Comparison of ENCODE assay signal across 8 cellular contexts in the genomic region with DNA sequence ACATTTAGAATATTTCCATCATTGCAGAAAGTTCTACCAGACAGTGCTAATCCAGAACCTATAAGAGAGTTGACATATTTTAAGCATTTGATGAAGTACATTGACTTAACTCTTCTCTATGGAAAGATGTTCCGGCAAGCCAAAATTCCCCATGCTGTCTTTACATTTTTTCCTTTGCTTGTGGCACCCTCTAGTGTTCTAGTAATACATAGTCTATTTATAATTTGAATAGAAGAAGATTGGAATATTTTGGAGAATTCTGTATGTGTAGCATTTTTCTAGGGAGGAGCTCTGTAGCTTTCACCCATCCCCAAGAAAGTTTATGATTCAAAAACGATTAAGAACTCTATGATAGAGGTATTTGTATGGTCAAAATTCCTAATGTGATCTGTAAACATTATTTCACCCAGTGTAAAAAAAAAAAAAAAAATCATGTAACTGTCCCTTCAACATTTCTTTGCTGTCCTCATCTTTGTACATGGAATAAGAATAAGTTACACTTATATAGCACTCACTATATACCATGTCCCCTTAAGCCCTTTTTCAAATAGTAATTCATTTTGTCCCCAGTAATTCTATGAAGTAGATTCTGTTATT. TPM values are rescaled to one million over a fixed set of nuclear protein-coding genes. Genes with fewer than 3 reads are reported as not detected.
A peak's percentile ranks its signal among the peaks of the same experiment; 100 is the strongest.
DNase-seq lines count a peak whose midpoint lies in the region; ATAC-seq and TF ChIP-seq lines count a peak whose summit lies in the region.

No MANE protein-coding gene starts in this region.

- peaks cover 35% of the 10 kb centered on the region for H3K4me1 Mint-ChIP-seq in activated CD8-positive, alpha-beta T cell treated with anti-CD3 and anti-CD28 coated beads for 36 hours (ENCODE audit: low read depth)
- peaks cover 14% of the 10 kb centered on the region for H3K4me1 Mint-ChIP-seq in activated CD8-positive, alpha-beta T cell treated with anti-CD3 and anti-CD28 coated beads, Interleukin-2, amount 10 ng/mL, durations not matched to agents 7 days and 5 days (ENCODE audit: low read depth)
- peaks cover 5 to 7% of the 10 kb centered on the region in 2 donors for H3K4me1 Mint-ChIP-seq in stimulated activated naive B cell treated with anti-CD40 and anti-IgM and Interleukin-4, amounts not matched to agents 10 μg/mL and 1 μg/mL and 100 μg/mL, for 72 hours

- POLR2A ChIA-PET in activated CD8-positive, alpha-beta T cell treated with anti-CD3 and anti-CD28 coated beads for 36 hours (lab: Charles Lee), result no interaction called here
- POLR2A ChIA-PET in activated CD8-positive, alpha-beta T cell treated with anti-CD3 and anti-CD28 coated beads, Interleukin-2, amount 10 ng/mL, durations not matched to agents 7 days and 5 days (lab: Charles Lee), result no interaction called here

- peak; percentile 58 for TF ChIP-seq CTCF in activated CD8-positive, alpha-beta T cell treated with anti-CD3 and anti-CD28 coated beads for 36 hours (IDR thresholded peaks at IDR 0.05)

- no peak for ATAC-seq in activated CD8-positive, alpha-beta T cell treated with anti-CD3 and anti-CD28 coated beads for 36 hours
- no peak for ATAC-seq in activated CD8-positive, alpha-beta T cell treated with anti-CD3 and anti-CD28 coated beads, Interleukin-2, amount 10 ng/mL, durations not matched to agents 7 days and 5 days
- ATAC-seq in stimulated activated naive B cell treated with anti-CD40 and anti-IgM and Interleukin-4, amounts not matched to agents 10 μg/mL and 1 μg/mL and 100 μg/mL, for 72 hours (replicated peaks), result no peak

- intact Hi-C loops in activated CD8-positive, alpha-beta T cell treated with anti-CD3 and anti-CD28 coated beads for 36 hours (cut with micrococcal nuclease), result loop anchor here (10.0 kb wide), 1 partner anchor 370 kb away; no protein-coding TSS in a partner anchor

- DNase-seq in activated CD8-positive, alpha-beta T cell treated with anti-CD3 and anti-CD28 coated beads for 36 hours, result no peak
- no peak for DNase-seq in activated CD8-positive, alpha-beta T cell treated with anti-CD3 and anti-CD28 coated beads, Interleukin-2, amount 10 ng/mL, durations not matched to agents 7 days and 5 days
- DNase-seq in NCI-H345 (lab: John Stamatoyannopoulos, UW) (peak; percentile 24), lung microvascular endothelial cell (ENCODE audit: low read depth in 2 of 2) (peak; percentile 67 to 74), retina (no peak), iPS-NIHi7 (ENCODE audit: extremely low spot score) (no peak)
- DNase-seq in central memory CD4-positive, alpha-beta T cell, result peak; percentile 4
- no peak for DNase-seq in stimulated activated naive B cell treated with anti-CD40 and anti-IgM and Interleukin-4, amounts not matched to agents 10 μg/mL and 1 μg/mL and 100 μg/mL, for 72 hours

- no peak overlapping the region for H3K27ac Mint-ChIP-seq in activated CD8-positive, alpha-beta T cell treated with anti-CD3 and anti-CD28 coated beads for 36 hours
- H3K27ac Mint-ChIP-seq in activated CD8-positive, alpha-beta T cell treated with anti-CD3 and anti-CD28 coated beads, Interleukin-2, amount 10 ng/mL, durations not matched to agents 7 days and 5 days, result no peak overlapping the region
- no peak overlapping the region for H3K27ac Mint-ChIP-seq in stimulated activated naive B cell treated with anti-CD40 and anti-IgM and Interleukin-4, amounts not matched to agents 10 μg/mL and 1 μg/mL and 100 μg/mL, for 72 hours

- H3K27me3 Mint-ChIP-seq in activated CD8-positive, alpha-beta T cell treated with anti-CD3 and anti-CD28 coated beads for 36 hours, result no peaks in the 10 kb centered on the region
- no peaks in the 10 kb centered on the region for H3K27me3 Mint-ChIP-seq in activated CD8-positive, alpha-beta T cell treated with anti-CD3 and anti-CD28 coated beads, Interleukin-2, amount 10 ng/mL, durations not matched to agents 7 days and 5 days (ENCODE audit: low read depth)
- no peaks in the 10 kb centered on the region for H3K27me3 Mint-ChIP-seq in stimulated activated naive B cell treated with anti-CD40 and anti-IgM and Interleukin-4, amounts not matched to agents 10 μg/mL and 1 μg/mL and 100 μg/mL, for 72 hours

- CTCF ChIA-PET in activated CD8-positive, alpha-beta T cell treated with anti-CD3 and anti-CD28 coated beads for 36 hours (lab: Charles Lee), result interaction anchor here (0.7 to 2.2 kb wide), 11 partner anchors 10 to 423 kb away, joined by 3 to 10 read pairs (median 5); no protein-coding TSS in a partner anchor
- CTCF ChIA-PET in activated CD8-positive, alpha-beta T cell treated with anti-CD3 and anti-CD28 coated beads, Interleukin-2, amount 10 ng/mL, durations not matched to agents 7 days and 5 days (lab: Charles Lee), result interaction anchor here (1.4 to 2.5 kb wide), 6 partner anchors 12 to 426 kb away, joined by 3 to 17 read pairs (median 8); no protein-coding TSS in a partner anchor

- no peak overlapping the region for H3K4me3 Mint-ChIP-seq in activated CD8-positive, alpha-beta T cell treated with anti-CD3 and anti-CD28 coated beads for 36 hours
- no peak overlapping the region for H3K4me3 Mint-ChIP-seq in activated CD8-positive, alpha-beta T cell treated with anti-CD3 and anti-CD28 coated beads, Interleukin-2, amount 10 ng/mL, durations not matched to agents 7 days and 5 days
- H3K4me3 Mint-ChIP-seq in stimulated activated naive B cell treated with anti-CD40 and anti-IgM and Interleukin-4, amounts not matched to agents 10 μg/mL and 1 μg/mL and 100 μg/mL, for 72 hours, result no peak overlapping the region

- H3K36me3 Mint-ChIP-seq in activated CD8-positive, alpha-beta T cell treated with anti-CD3 and anti-CD28 coated beads for 36 hours (ENCODE audit: low read depth), result peaks cover 3% of the 10 kb centered on the region
- H3K36me3 Mint-ChIP-seq in activated CD8-positive, alpha-beta T cell treated with anti-CD3 and anti-CD28 coated beads, Interleukin-2, amount 10 ng/mL, durations not matched to agents 7 days and 5 days (ENCODE audit: low read depth), result peaks cover 7% of the 10 kb centered on the region
- H3K36me3 Mint-ChIP-seq in stimulated activated naive B cell treated with anti-CD40 and anti-IgM and Interleukin-4, amounts not matched to agents 10 μg/mL and 1 μg/mL and 100 μg/mL, for 72 hours, result peaks cover 5 to 11% of the 10 kb centered on the region in 2 donors

- no peaks in the 10 kb centered on the region for H3K9me3 Mint-ChIP-seq in activated CD8-positive, alpha-beta T cell treated with anti-CD3 and anti-CD28 coated beads for 36 hours
- H3K9me3 Mint-ChIP-seq in activated CD8-positive, alpha-beta T cell treated with anti-CD3 and anti-CD28 coated beads, Interleukin-2, amount 10 ng/mL, durations not matched to agents 7 days and 5 days (ENCODE audit: insufficient read depth), result no peaks in the 10 kb centered on the region
- H3K9me3 Mint-ChIP-seq in stimulated activated naive B cell treated with anti-CD40 and anti-IgM and Interleukin-4, amounts not matched to agents 10 μg/mL and 1 μg/mL and 100 μg/mL, for 72 hours, result peaks cover 0 to 2% of the 10 kb centered on the region in 2 donors

RNA-seq across cellular contexts. Expression of gene NRF1, which starts 33.2 kb away (rescaled TPM):
- 10 to 100 TPM; 23.3 to 23.9 TPM for total RNA-seq in activated CD8-positive, alpha-beta T cell treated with anti-CD3 and anti-CD28 coated beads for 36 hours
- 10 to 100 TPM; 28.1 to 30.0 TPM for total RNA-seq in activated CD8-positive, alpha-beta T cell treated with anti-CD3 and anti-CD28 coated beads, Interleukin-2, amount 10 ng/mL, durations not matched to agents 7 days and 5 days
- 7.8 and 12.9 TPM in 2 replicates for total RNA-seq in lung microvascular endothelial cell

Comparison
In these comparisons a context has a peak if more than half of its experiments do, and no peak if none do; other contexts are left out.
1. DNase-seq: peak in NCI-H345 (single experiment), central memory CD4-positive, alpha-beta T cell (single experiment) and lung microvascular endothelial cell (2 of 2); none in activated CD8-positive, alpha-beta T cell treated with anti-CD3 and anti-CD28 coated beads for 36 hours (single experiment), activated CD8-positive, alpha-beta T cell treated with anti-CD3 and anti-CD28 coated beads, Interleukin-2, amount 10 ng/mL, durations not matched to agents 7 days and 5 days (single experiment), stimulated activated naive B cell treated with anti-CD40 and anti-IgM and Interleukin-4, amounts not matched to agents 10 μg/mL and 1 μg/mL and 100 μg/mL, for 72 hours (single experiment), retina (single experiment) and iPS-NIHi7 (single experiment).